Comparison of ENCODE assay signal across 1 cellular context in genomic region chr15:41980654-41981323, GRCh38.
TF ChIP-seq lines count a peak whose summit lies in the region.

No MANE protein-coding gene starts in this region.

TF ChIP-seq in IMR-90, 13 proteins besides CTCF, POLR2A, EP300 and RAD21:
- TF ChIP-seq MAZ (IDR thresholded peaks at IDR 0.05; ENCODE audit: borderline replicate concordance, low read depth, low read length) (no peak), RCOR1 (IDR thresholded peaks at IDR 0.05; ENCODE audit: insufficient replicate concordance, low read length) (no peak)
